ENCODE assay signal across 21 cellular contexts in genomic region chr10:13822475-13822874, GRCh38.
A peak's percentile ranks its signal among the peaks of the same experiment; 100 is the strongest.
DNase-seq lines count a peak whose midpoint lies in the region; ATAC-seq, FAIRE-seq and TF ChIP-seq lines count a peak whose summit lies in the region.
"Had no signal": no experiment of that assay in that cellular context is flagged by ENCODE, and none has a peak within 500 bp of the region (broad histone marks: within the 10 kb centered on the region; RNA-seq: fewer than 3 reads in every experiment).

No MANE protein-coding gene starts in this region.

- H3K9ac ChIP-seq in endodermal cell (ENCODE audit: extremely low read depth, low read length, poor library complexity, severe bottlenecking), result no peak overlapping the region

- peaks cover 1% of the 10 kb centered on the region for H3K36me3 Mint-ChIP-seq in endodermal cell (ENCODE audit: low read depth)
- peaks cover 2% of the 10 kb centered on the region for H3K36me3 Mint-ChIP-seq in activated naive CD8-positive, alpha-beta T cell treated with anti-CD3 and anti-CD28 coated beads for 36 hours

- no peaks in the 10 kb centered on the region for H3K4me1 Mint-ChIP-seq in endodermal cell
- peaks cover 15% of the 10 kb centered on the region for H3K4me1 Mint-ChIP-seq in activated naive CD8-positive, alpha-beta T cell treated with anti-CD3 and anti-CD28 coated beads for 36 hours

- WGBS in heart left ventricle, 4 donors, result 63 to 95% (median 93%) methylated on average over 1 to 3 of the region's 3 CpGs
- whole genome bisulfite sequencing in endodermal cell (ENCODE audit: insufficient coverage in 1 of 2, insufficient read length in 1 of 2), 2 experiments, result 92% methylated on average over 3 of the region's 3 CpGs; no CpG with 5 or more reads in 1 of the 2 experiments

- H3K4me3 ChIP-seq in left ventricle myocardium inferior (no peak overlapping the region), heart left ventricle (no peak overlapping the region), endodermal cell (ENCODE audit: low read length) (no peak overlapping the region)
- H3K4me3 ChIP-seq: MG63, SK-N-MC had no signal

- intact Hi-C loops in left ventricle myocardium inferior (cut with micrococcal nuclease), result no loop called here
- intact Hi-C loops in heart left ventricle (cut with DNase I), result no loop called here

- H3K4me1 ChIP-seq in left ventricle myocardium inferior, result peaks cover 51% of the 10 kb centered on the region
- H3K4me1 ChIP-seq in heart left ventricle, result peaks cover 0 to 30% (median 14%) of the 10 kb centered on the region in 12 donors
- no peaks in the 10 kb centered on the region for H3K4me1 ChIP-seq in endodermal cell (ENCODE audit: control insufficient read depth, insufficient read depth, low read length)

- H3K27me3 Mint-ChIP-seq in endodermal cell (ENCODE audit: insufficient read depth), result no peaks in the 10 kb centered on the region
- peaks cover 9% of the 10 kb centered on the region for H3K27me3 Mint-ChIP-seq in activated naive CD8-positive, alpha-beta T cell treated with anti-CD3 and anti-CD28 coated beads for 36 hours

- TF ChIP-seq CTCF in left ventricle myocardium inferior (IDR thresholded peaks at IDR 0.05; ENCODE audit: borderline replicate concordance), result no peak
- TF ChIP-seq CTCF in heart left ventricle (IDR thresholded peaks at IDR 0.05), result no peak
- no peak for TF ChIP-seq CTCF in endodermal cell (conservative IDR thresholded peaks at IDR 0.05)

- peak overlapping the region; percentile 30 for H3K27ac ChIP-seq in left ventricle myocardium inferior (replicated peaks)
- no peak overlapping the region for H3K27ac ChIP-seq in heart left ventricle
- peak overlapping the region; percentile 95 for H3K27ac ChIP-seq in endodermal cell (ENCODE audit: low read depth, low read length)
- H3K27ac ChIP-seq: HL-60, SK-N-MC had no signal

- DNase-seq in left ventricle myocardium inferior, result no peak
- DNase-seq in heart left ventricle, result no peak
- DNase-seq in NCI-H69 (lab: John Stamatoyannopoulos, UW), result peak; percentile 55
- no peak for DNase-seq in endodermal cell
- DNase-seq in activated naive CD8-positive, alpha-beta T cell treated with anti-CD3 and anti-CD28 coated beads for 36 hours, result no peak
- DNase-seq in activated CD4-positive, alpha-beta T cell treated with anti-CD3 and anti-CD28 coated beads, Interleukin-2, amount 50 U/mL, for 4 hours, result no peak
- no peak for DNase-seq in DMS153 (lab: John Stamatoyannopoulos, UW)
- no peak for DNase-seq in GM12891 (ENCODE audit: insufficient read length, low spot score)
- DNase-seq: 8988T; COR-L47; DMS53; Kasumi-1; MG63; NCI-H2081 treated with DMSO at 0.1 percent for 48 hours; NK-92 treated with Interleukin-12 subunit alpha and Interleukin-12 subunit beta, amount 100 ng/mL, for 24 hours; OCI-M1; SHP77 had no signal

- H3K9me3 ChIP-seq in left ventricle myocardium inferior (replicated peaks) (no peaks in the 10 kb centered on the region), heart left ventricle (no peaks in the 10 kb centered on the region), endodermal cell (ENCODE audit: control insufficient read depth, low read length) (peaks cover 4% of the 10 kb centered on the region)
- H3K9me3 ChIP-seq: MG63 had no signal

- ATAC-seq in heart left ventricle, result no peak

- H3K36me3 ChIP-seq in left ventricle myocardium inferior (no peaks in the 10 kb centered on the region), heart left ventricle (no peaks in the 10 kb centered on the region), endodermal cell (ENCODE audit: control insufficient read depth, insufficient read depth, low read length) (no peaks in the 10 kb centered on the region)
- H3K36me3 ChIP-seq: MG63 had no signal

- TF ChIP-seq POLR2A in heart left ventricle (IDR thresholded peaks at IDR 0.05) (no peak), GM12891 (IDR thresholded peaks at IDR 0.05; ENCODE audit: low read depth, low read length) (no peak)

- no peaks in the 10 kb centered on the region for H3K27me3 ChIP-seq in left ventricle myocardium inferior (ENCODE audit: low read depth)
- no peaks in the 10 kb centered on the region for H3K27me3 ChIP-seq in heart left ventricle
- H3K27me3 ChIP-seq in endodermal cell (ENCODE audit: control insufficient read depth, insufficient read depth, low read length, poor library complexity, severe bottlenecking), result no peaks in the 10 kb centered on the region
- H3K27me3 ChIP-seq: MG63 had no signal

- peaks cover 5% of the 10 kb centered on the region for H3K9me3 Mint-ChIP-seq in endodermal cell
- H3K9me3 Mint-ChIP-seq in activated naive CD8-positive, alpha-beta T cell treated with anti-CD3 and anti-CD28 coated beads for 36 hours, result peaks cover 7% of the 10 kb centered on the region

- no peak overlapping the region for H3K4me3 Mint-ChIP-seq in endodermal cell
- H3K4me3 Mint-ChIP-seq in activated naive CD8-positive, alpha-beta T cell treated with anti-CD3 and anti-CD28 coated beads for 36 hours, result no peak overlapping the region

- no peak overlapping the region for H3K27ac Mint-ChIP-seq in endodermal cell
- H3K27ac Mint-ChIP-seq in activated naive CD8-positive, alpha-beta T cell treated with anti-CD3 and anti-CD28 coated beads for 36 hours, result no peak overlapping the region

- FAIRE-seq in GM12891 (lab: Jason Lieb, UNC), result no peak
- FAIRE-seq: H54, HTR-8/SVneo had no signal

TF ChIP-seq in GM12891, 5 proteins besides CTCF, POLR2A, EP300 and RAD21:
- TF ChIP-seq POU2F2 (IDR thresholded peaks at IDR 0.05; ENCODE audit: low read depth, low read length) (no peak), POLR2AphosphoS5 (IDR thresholded peaks at IDR 0.05; ENCODE audit: low read depth, low read length) (no peak), SPI1 (IDR thresholded peaks at IDR 0.05; ENCODE audit: low read depth, low read length) (no peak), PAX5 (IDR thresholded peaks at IDR 0.05; ENCODE audit: insufficient read depth, low read length, severe bottlenecking) (no peak), TAF1 (IDR thresholded peaks at IDR 0.05; ENCODE audit: low read depth, low read length) (no peak)

Comparison
In these comparisons a context has a peak if more than half of its experiments do, and no peak if none do; other contexts are left out.
1. H3K27ac ChIP-seq: peak in left ventricle myocardium inferior (single experiment) and endodermal cell (single experiment); none in heart left ventricle (0 of 12).